In the genomic region with DNA sequence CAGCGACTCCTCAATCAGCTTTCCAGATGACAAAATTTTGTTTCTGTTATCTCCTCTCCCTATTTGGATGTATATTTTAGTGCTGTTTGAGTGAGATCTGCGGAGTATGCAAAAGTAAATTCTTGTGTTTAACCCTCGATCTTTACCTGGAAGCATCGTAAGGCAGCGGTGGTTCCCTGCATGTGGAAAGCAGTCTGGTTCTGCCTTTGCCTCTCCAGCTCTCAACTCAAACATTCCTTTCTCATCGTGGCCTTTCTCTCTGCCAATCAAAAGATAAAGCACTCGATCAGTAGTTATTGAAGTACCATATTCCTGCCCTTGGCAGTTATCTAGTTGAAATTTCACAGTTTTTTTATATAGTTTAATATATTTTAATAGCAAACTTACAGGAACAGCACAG, we compare ENCODE assay signal across 14 cellular contexts. TPM values are rescaled to one million over a fixed set of nuclear protein-coding genes. Genes with fewer than 3 reads are reported as not detected.
DNase-seq lines count a peak whose midpoint lies in the region; ATAC-seq and TF ChIP-seq lines count a peak whose summit lies in the region.
"Had no signal": no experiment of that assay in that cellular context is flagged by ENCODE, and none has a peak within 500 bp of the region (broad histone marks: within the 10 kb centered on the region; RNA-seq: fewer than 3 reads in every experiment).

No MANE protein-coding gene starts in this region.

- H3K27ac ChIP-seq in VCaP = peak overlapping the region; percentile 53; the same call in 1 of the 2 replicates

- peaks cover 36% of the 10 kb centered on the region for H3K4me1 Mint-ChIP-seq in activated CD8-positive, alpha-beta memory T cell treated with anti-CD3 and anti-CD28 coated beads, Interleukin-2, amount 10 ng/mL, durations not matched to agents 7 days and 5 days
- peaks cover 15% of the 10 kb centered on the region for H3K4me1 Mint-ChIP-seq in nephron

- no peak for ATAC-seq in activated CD8-positive, alpha-beta memory T cell treated with anti-CD3 and anti-CD28 coated beads, Interleukin-2, amount 10 ng/mL, durations not matched to agents 7 days and 5 days
- ATAC-seq: activated naive CD4-positive, alpha-beta T cell treated with anti-CD3 and anti-CD28 coated beads, Interleukin-2, amount 50 U/mL, for 72 hours; stimulated activated naive B cell treated with anti-CD40 and anti-IgM and Interleukin-4, amounts not matched to agents 10 μg/mL and 1 μg/mL and 100 μg/mL, for 72 hours had no signal

- H3K36me3 Mint-ChIP-seq in activated CD8-positive, alpha-beta memory T cell treated with anti-CD3 and anti-CD28 coated beads, Interleukin-2, amount 10 ng/mL, durations not matched to agents 7 days and 5 days = no peaks in the 10 kb centered on the region
- H3K36me3 Mint-ChIP-seq in nephron (ENCODE audit: low read depth) = no peaks in the 10 kb centered on the region

- DNase-seq in activated CD8-positive, alpha-beta memory T cell treated with anti-CD3 and anti-CD28 coated beads, Interleukin-2, amount 10 ng/mL, durations not matched to agents 7 days and 5 days = no peak
- DNase-seq in activated CD8-positive, alpha-beta memory T cell treated with anti-CD3 and anti-CD28 coated beads, Interleukin-2, amount 50 U/mL, for 48 hours = no peak
- DNase-seq in HFF-Myc (ENCODE audit: extremely low read depth, low read depth) = no peak
- no peak for DNase-seq in NCI-H146 (lab: John Stamatoyannopoulos, UW)
- DNase-seq in NCI-H1092 (lab: John Stamatoyannopoulos, UW) = no peak
- no peak for DNase-seq in SW 1271 (lab: John Stamatoyannopoulos, UW)
- DNase-seq: activated CD4-positive, alpha-beta T cell treated with anti-CD3 and anti-CD28 coated beads for 1 hour; AML-193; MV-4-11; NCI-H524; stimulated activated naive B cell treated with anti-CD40 and anti-IgM and Interleukin-4, amounts not matched to agents 10 μg/mL and 1 μg/mL and 100 μg/mL, for 72 hours had no signal

- TF ChIP-seq CTCF in HFF-Myc (IDR thresholded peaks at IDR 0.05; ENCODE audit: low read depth, low read length, missing control alignments) (no peak), VCaP (conservative IDR thresholded peaks at IDR 0.05) (no peak), nephron (IDR thresholded peaks at IDR 0.05; ENCODE audit: unreplicated experiment in 3 of 3) (no peak)

- H3K27me3 Mint-ChIP-seq in activated CD8-positive, alpha-beta memory T cell treated with anti-CD3 and anti-CD28 coated beads, Interleukin-2, amount 10 ng/mL, durations not matched to agents 7 days and 5 days = peaks cover 19% of the 10 kb centered on the region
- peaks cover 54% of the 10 kb centered on the region for H3K27me3 Mint-ChIP-seq in nephron (ENCODE audit: low read depth)

- CTCF ChIA-PET in activated CD8-positive, alpha-beta memory T cell treated with anti-CD3 and anti-CD28 coated beads, Interleukin-2, amount 10 ng/mL, durations not matched to agents 7 days and 5 days (lab: Charles Lee) = interaction anchor here (0.8 to 3.0 kb wide), 4 partner anchors 10 to 105 kb away, joined by 3 to 25 read pairs (median 4); a partner anchor contains a TSS

- H3K4me3 Mint-ChIP-seq in activated CD8-positive, alpha-beta memory T cell treated with anti-CD3 and anti-CD28 coated beads, Interleukin-2, amount 10 ng/mL, durations not matched to agents 7 days and 5 days = peak overlapping the region; percentile 89
- peak overlapping the region in 2 of 3 experiments; percentile 37 to 48 for H3K4me3 Mint-ChIP-seq in nephron

- no peaks in the 10 kb centered on the region for H3K9me3 Mint-ChIP-seq in activated CD8-positive, alpha-beta memory T cell treated with anti-CD3 and anti-CD28 coated beads, Interleukin-2, amount 10 ng/mL, durations not matched to agents 7 days and 5 days (ENCODE audit: low read depth)
- peaks cover 3% of the 10 kb centered on the region for H3K9me3 Mint-ChIP-seq in nephron

- no peak overlapping the region for H3K27ac Mint-ChIP-seq in activated CD8-positive, alpha-beta memory T cell treated with anti-CD3 and anti-CD28 coated beads, Interleukin-2, amount 10 ng/mL, durations not matched to agents 7 days and 5 days
- no peak overlapping the region for H3K27ac Mint-ChIP-seq in nephron

- H3K4me3 ChIP-seq in HFF-Myc (replicated peaks; ENCODE audit: low read depth, low read length) = peak overlapping the region; percentile 61; the same call in 1 of the 2 replicates

RNA-seq across cellular contexts. Expression of gene BTN3A2, which starts 44.0 kb away (rescaled TPM):
- total RNA-seq in activated CD8-positive, alpha-beta memory T cell treated with anti-CD3 and anti-CD28 coated beads, Interleukin-2, amount 10 ng/mL, durations not matched to agents 7 days and 5 days = 10 to 100 TPM; 57.4 to 60.1 TPM
